In genomic region chr2:209391776-209392401, GRCh38 we compare ENCODE assay signal across 2 cellular contexts.
TF ChIP-seq lines count a peak whose summit lies in the region.

No MANE protein-coding gene starts in this region.

TF ChIP-seq in HCT116, 20 proteins besides CTCF, POLR2A, EP300 and RAD21:
- TF ChIP-seq MAX (IDR thresholded peaks at IDR 0.05) (0 out of 2 replicates have a peak, but pooled peaks have one; percentile 16), TCF7L2 (IDR thresholded peaks at IDR 0.05; ENCODE audit: borderline replicate concordance, extremely low read depth, insufficient read depth, insufficient read length) (no peak), SRF (IDR thresholded peaks at IDR 0.05; ENCODE audit: low read depth) (no peak)

TF ChIP-seq in SK-N-SH treated with all-trans-retinoic acid at 6 μM for 48 hours, 23 proteins besides CTCF, POLR2A, EP300 and RAD21:
- TF ChIP-seq OSR1 (CRISPR knock-in tag; IDR thresholded peaks at IDR 0.05) (no peak), ISL1 (CRISPR knock-in tag; IDR thresholded peaks at IDR 0.05) (peak; percentile 59)
